8 cellular contexts compared by ENCODE assay signal in genomic region chr1:205749826-205750682, GRCh38. TPM values are rescaled to one million over a fixed set of nuclear protein-coding genes. Genes with fewer than 3 reads are reported as not detected.
DNase-seq lines count a peak whose midpoint lies in the region; ATAC-seq lines count a peak whose summit lies in the region.

TSS of gene NUCKS1 (minus strand) at chr1:205750182. CDS start at chr1:205749973, 209 bp downstream.

- H3K27ac Mint-ChIP-seq in effector memory CD8-positive, alpha-beta T cell = peak within 1 kb of the TSS; percentile 97 to 98

- peak; percentile 76 for ATAC-seq in GM21360 (IDR thresholded peaks at IDR 0.05; ENCODE audit: unreplicated experiment)
- peak; percentile 74 for ATAC-seq in effector memory CD8-positive, alpha-beta T cell (replicated peaks)

- DNase-seq in COLO668 (lab: John Stamatoyannopoulos, UW; ENCODE audit: unreplicated experiment) = peak; percentile 98
- peak; percentile 99 for DNase-seq in HT1080 (ENCODE audit: low read depth)
- DNase-seq in NOMO-1 treated with DMSO at 0.1 percent for 48 hours (lab: John Stamatoyannopoulos, UW; ENCODE audit: unreplicated experiment) = peak; percentile 99
- DNase-seq in activated CD8-positive, alpha-beta memory T cell treated with anti-CD3 and anti-CD28 coated beads for 4 hours (ENCODE audit: low read depth in 2 of 2) = peak; percentile 91 to 97
- DNase-seq in effector memory CD8-positive, alpha-beta T cell = peak; percentile 96 to 97 (median 96)
- DNase-seq in medulla oblongata (ENCODE audit: extremely low spot score) = peak; percentile 100
- DNase-seq in stimulated activated CD8-positive, alpha-beta memory T cell treated with anti-CD3 and anti-CD28 coated beads, Interleukin-12 subunit alpha, Interleukin-12 subunit beta, amount 100 ng/mL, for 1 hour (ENCODE audit: low read depth) = peak; percentile 94

- H3K4me1 Mint-ChIP-seq in effector memory CD8-positive, alpha-beta T cell (ENCODE audit: low read depth in 2 of 2) = peaks cover 19 to 40% of the 10 kb centered on the region in 2 donors

- H3K4me3 Mint-ChIP-seq in effector memory CD8-positive, alpha-beta T cell = peak within 1 kb of the TSS; percentile 91 to 94

- no peaks in the 10 kb centered on the region for H3K9me3 Mint-ChIP-seq in effector memory CD8-positive, alpha-beta T cell

- peaks cover 20% of the 10 kb centered on the region for H3K36me3 Mint-ChIP-seq in effector memory CD8-positive, alpha-beta T cell (ENCODE audit: insufficient read depth)

- H3K27me3 Mint-ChIP-seq in effector memory CD8-positive, alpha-beta T cell = no peaks in the 10 kb centered on the region

RNA-seq across cellular contexts. Expression of gene NUCKS1, which starts in this region (rescaled TPM):
- total RNA-seq in HT1080 (2014; rRNA removed; shearing (Covaris generic)) = 123 and 147 TPM in 2 replicates
- polyA plus RNA-seq in HT1080 (2015; cell fraction: cytosol; rRNA removed) = 97.5 and 123 TPM in 2 replicates
- 86.4 and 102 TPM in 2 replicates for polyA plus RNA-seq in HT1080 (2015; cell fraction: nucleus; rRNA removed)

Comparison
In these comparisons a context has a peak if more than half of its experiments do, and no peak if none do; other contexts are left out.
1. Peak in every context shown above with its lines: DNase-seq and ATAC-seq.